Comparison of ENCODE assay signal across 1 cellular context in genomic region chr9:37197158-37198033, GRCh38.
TF ChIP-seq lines count a peak whose summit lies in the region.

No MANE protein-coding gene starts in this region.

TF ChIP-seq in K562, 482 proteins besides CTCF, POLR2A, EP300 and RAD21 (continued from another document and continues in another):
- no peak for TF ChIP-seq RREB1 (CRISPR knock-in tag; IDR thresholded peaks at IDR 0.05)
- TF ChIP-seq ZNF76 (CRISPR knock-in tag; IDR thresholded peaks at IDR 0.05; ENCODE audit: borderline replicate concordance): no peak
- no peak for TF ChIP-seq ZFPM2 (CRISPR knock-in tag; IDR thresholded peaks at IDR 0.05)
- TF ChIP-seq ZNF699 (CRISPR knock-in tag; IDR thresholded peaks at IDR 0.05; ENCODE audit: insufficient replicate concordance): no peak
- TF ChIP-seq RFX5 (IDR thresholded peaks at IDR 0.05; ENCODE audit: low read depth, low read length): no peak
- TF ChIP-seq E2F1 (CRISPR knock-in tag; IDR thresholded peaks at IDR 0.05): no peak
- TF ChIP-seq SNRNP70 (optimal IDR thresholded peaks at IDR 0.05; ENCODE audit: low read depth, low read length): no peak
- peak; percentile 98 for TF ChIP-seq HDAC3 (IDR thresholded peaks at IDR 0.05; ENCODE audit: borderline replicate concordance, partially characterized antibody)
- TF ChIP-seq CTCFL (IDR thresholded peaks at IDR 0.05; ENCODE audit: borderline replicate concordance, insufficient read depth, low read depth, low read length, poor library complexity, severe bottlenecking): no peak
- TF ChIP-seq ZNF507 (tag; conservative IDR thresholded peaks at IDR 0.05): no peak
- TF ChIP-seq ZNF23 (CRISPR knock-in tag; IDR thresholded peaks at IDR 0.05): no peak; the same call in 1 of the 2 replicates
- no peak for TF ChIP-seq ZBTB8A (IDR thresholded peaks at IDR 0.05; ENCODE audit: partially characterized antibody)
- no peak for TF ChIP-seq MCM5 (IDR thresholded peaks at IDR 0.05; ENCODE audit: low read depth)
- TF ChIP-seq MTF1 (CRISPR knock-in tag; IDR thresholded peaks at IDR 0.05; ENCODE audit: borderline replicate concordance): no peak
- TF ChIP-seq ETV6 (IDR thresholded peaks at IDR 0.05; ENCODE audit: borderline replicate concordance in 1 of 2, low read depth in 2 of 2, low read length in 1 of 2): peak in 1 of 2 experiments; percentile 95; a peak in 2 of 4 replicates
- no peak for TF ChIP-seq ETV6 (CRISPR knock-in tag; IDR thresholded peaks at IDR 0.05; ENCODE audit: borderline replicate concordance)
- no peak for TF ChIP-seq ZNF354B (CRISPR knock-in tag; IDR thresholded peaks at IDR 0.05)
- no peak for TF ChIP-seq ZNF280A (IDR thresholded peaks at IDR 0.05; ENCODE audit: low read depth, partially characterized antibody)
- TF ChIP-seq KLF6 (CRISPR knock-in tag; IDR thresholded peaks at IDR 0.05; ENCODE audit: borderline replicate concordance): no peak
- no peak for TF ChIP-seq WHSC1 (IDR thresholded peaks at IDR 0.05; ENCODE audit: low read length)
- no peak for TF ChIP-seq FOXK2 (conservative IDR thresholded peaks at IDR 0.05 in 1 of 2, IDR thresholded peaks at IDR 0.05 in 1 of 2; ENCODE audit: low read depth in 2 of 2)
- TF ChIP-seq SPI1 (IDR thresholded peaks at IDR 0.05; ENCODE audit: borderline replicate concordance, low read depth, low read length): peak; percentile 85
- TF ChIP-seq RCOR1 (IDR thresholded peaks at IDR 0.05; ENCODE audit: borderline replicate concordance in 1 of 2, low read depth in 2 of 2, low read length in 2 of 2): peak; percentile 88 to 97
- TF ChIP-seq NFE2 (IDR thresholded peaks at IDR 0.05; ENCODE audit: low read depth): peak; percentile 72
- no peak for TF ChIP-seq PKNOX1 (IDR thresholded peaks at IDR 0.05)
- peak; percentile 99 for TF ChIP-seq CEBPB (tag; IDR thresholded peaks at IDR 0.05)
- TF ChIP-seq MXI1 (IDR thresholded peaks at IDR 0.05; ENCODE audit: low read depth, low read length): 0 out of 2 replicates have a peak, but pooled peaks have one; percentile 84
- 0 out of 2 replicates have a peak, but pooled peaks have one; percentile 39 for TF ChIP-seq BRD4 (IDR thresholded peaks at IDR 0.05)
- TF ChIP-seq CBFA2T3 (IDR thresholded peaks at IDR 0.05): no peak
- no peak for TF ChIP-seq ZNF79 (CRISPR knock-in tag; IDR thresholded peaks at IDR 0.05; ENCODE audit: low read depth)
- TF ChIP-seq YBX1 (IDR thresholded peaks at IDR 0.05): no peak
- TF ChIP-seq ETV1 (tag; conservative IDR thresholded peaks at IDR 0.05; ENCODE audit: low read depth): peak; percentile 92
- TF ChIP-seq HDAC2 (IDR thresholded peaks at IDR 0.05): no peak
- TF ChIP-seq MED1 (CRISPR knock-in tag; IDR thresholded peaks at IDR 0.05; ENCODE audit: borderline replicate concordance): no peak
- peak; percentile 48; the same call in 1 of the 2 replicates for TF ChIP-seq ADNP (tag; IDR thresholded peaks at IDR 0.05)
- peak; percentile 26; the same call in 1 of the 2 replicates for TF ChIP-seq ZBTB33 (CRISPR knock-in tag; IDR thresholded peaks at IDR 0.05)
- no peak for TF ChIP-seq MCM2 (IDR thresholded peaks at IDR 0.05; ENCODE audit: low read depth)
- peak; percentile 64; the same call in 1 of the 2 replicates for TF ChIP-seq MYNN (IDR thresholded peaks at IDR 0.05)
- no peak for TF ChIP-seq MYNN (CRISPR knock-in tag; IDR thresholded peaks at IDR 0.05)
- TF ChIP-seq ZNF444 (CRISPR knock-in tag; IDR thresholded peaks at IDR 0.05): 0 out of 2 replicates have a peak, but pooled peaks have one; percentile 60
- no peak for TF ChIP-seq ZNF512 (tag; IDR thresholded peaks at IDR 0.05)
- TF ChIP-seq C11orf30 (IDR thresholded peaks at IDR 0.05; ENCODE audit: low read depth): no peak
- TF ChIP-seq MAFG (tag; conservative IDR thresholded peaks at IDR 0.05): peak; percentile 53
- TF ChIP-seq SMAD1 (IDR thresholded peaks at IDR 0.05; ENCODE audit: low read depth, low read length, partially characterized antibody): no peak
- peak; percentile 27; the same call in 1 of the 2 replicates for TF ChIP-seq HBP1 (CRISPR knock-in tag; IDR thresholded peaks at IDR 0.05)
- TF ChIP-seq JUNB (CRISPR knock-in tag; conservative IDR thresholded peaks at IDR 0.05): no peak
- no peak for TF ChIP-seq HINFP (tag; conservative IDR thresholded peaks at IDR 0.05; ENCODE audit: low read depth)
- TF ChIP-seq MCM3 (IDR thresholded peaks at IDR 0.05): no peak
- TF ChIP-seq POLR2H (tag; IDR thresholded peaks at IDR 0.05; ENCODE audit: low read depth): no peak
